1 cellular context compared by ENCODE assay signal in the genomic region with DNA sequence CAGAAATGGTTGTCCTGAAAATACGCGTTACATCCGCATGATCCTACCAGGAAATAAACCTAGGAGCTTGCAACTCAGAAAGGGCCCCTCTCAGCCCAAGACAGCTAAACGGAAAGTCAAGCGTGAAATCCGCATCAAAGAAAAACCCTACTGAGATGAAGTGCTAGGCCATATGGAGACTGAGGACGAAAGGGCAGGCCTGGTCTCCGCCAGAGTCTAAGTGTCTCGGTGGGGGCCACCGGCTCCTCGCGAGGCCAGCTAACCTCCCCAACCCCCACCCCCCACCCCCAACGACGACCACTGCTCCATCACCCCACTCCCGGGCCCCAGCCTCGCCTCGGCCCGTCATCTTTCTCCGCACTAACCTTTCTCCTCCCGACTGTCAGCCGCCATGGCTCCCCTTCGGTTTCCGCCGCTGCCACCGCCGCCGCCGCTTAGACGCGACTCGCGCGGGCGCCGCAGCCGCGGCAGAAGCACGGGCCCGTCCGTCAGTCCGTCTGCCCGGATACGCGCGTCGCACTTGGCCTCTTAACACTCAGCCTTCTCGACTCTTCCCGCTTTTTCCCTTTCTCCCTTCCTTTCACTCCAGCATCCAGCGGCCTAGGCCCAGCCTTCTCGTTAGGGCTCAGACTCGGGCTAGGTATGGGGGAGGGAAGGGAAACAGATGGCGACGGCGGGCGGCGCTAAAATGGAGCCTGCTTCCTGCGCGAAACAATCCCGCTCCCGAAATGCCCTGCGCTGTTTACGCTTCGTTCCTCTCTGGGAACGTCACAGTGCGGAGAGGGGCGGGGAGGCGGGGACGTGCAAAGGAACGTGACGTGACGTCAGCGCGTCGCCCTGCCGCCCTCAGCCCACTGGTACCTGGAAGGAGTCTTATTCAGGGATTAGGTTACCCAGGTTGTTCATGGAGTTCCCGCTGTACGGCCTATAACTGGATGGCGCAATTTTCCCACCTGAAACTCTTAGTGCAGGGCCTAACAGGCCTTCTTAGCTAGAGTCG.
TF ChIP-seq lines count a peak whose summit lies in the region.

A gene (minus strand): TSS at position 730 of the 1,000 bp plus-strand sequence. CDS start 337 bp downstream, at position 393.

TF ChIP-seq in K562, 482 proteins besides CTCF, POLR2A, EP300 and RAD21 (continued from another document and continues in another):
- TF ChIP-seq POLR2AphosphoS5 (IDR thresholded peaks at IDR 0.05; ENCODE audit: control insufficient read depth, insufficient read depth, low read depth, low read length) (peak; percentile 94), KDM5B (IDR thresholded peaks at IDR 0.05; ENCODE audit: insufficient replicate concordance, low read depth, low read length) (peak; percentile 80), TOE1 (IDR thresholded peaks at IDR 0.05; ENCODE audit: borderline replicate concordance) (peak; percentile 45; the same call in 1 of the 2 replicates), TOE1 (CRISPR knock-in tag; IDR thresholded peaks at IDR 0.05; ENCODE audit: borderline replicate concordance, low read depth) (no peak), KLF6 (CRISPR knock-in tag; IDR thresholded peaks at IDR 0.05; ENCODE audit: borderline replicate concordance) (0 out of 2 replicates have a peak, but pooled peaks have one; percentile 40), SMAD1 (IDR thresholded peaks at IDR 0.05; ENCODE audit: low read depth, low read length, partially characterized antibody) (peak; percentile 73), NR4A1 (CRISPR knock-in tag; IDR thresholded peaks at IDR 0.05) (0 out of 2 replicates have a peak, but pooled peaks have one; percentile 15), NR4A1 (tag; IDR thresholded peaks at IDR 0.05) (no peak), FOXK2 (conservative IDR thresholded peaks at IDR 0.05 in 1 of 2, IDR thresholded peaks at IDR 0.05 in 1 of 2; ENCODE audit: low read depth in 2 of 2) (peak; percentile 98 to 99), ZNF197 (CRISPR knock-in tag; IDR thresholded peaks at IDR 0.05; ENCODE audit: low read depth) (no peak), LCOR (CRISPR knock-in tag; IDR thresholded peaks at IDR 0.05) (peak; percentile 87), KLF13 (tag; IDR thresholded peaks at IDR 0.05; ENCODE audit: borderline replicate concordance, low read depth) (peak; percentile 96), C11orf30 (IDR thresholded peaks at IDR 0.05; ENCODE audit: low read depth) (peak; percentile 37; the same call in 1 of the 2 replicates), MTA3 (IDR thresholded peaks at IDR 0.05; ENCODE audit: borderline replicate concordance) (peak; percentile 59; the same call in 1 of the 2 replicates), BRD4 (IDR thresholded peaks at IDR 0.05) (peak; percentile 82; the same call in 1 of the 2 replicates), ZBTB17 (CRISPR knock-in tag; IDR thresholded peaks at IDR 0.05) (peak; percentile 46; the same call in 1 of the 2 replicates), RBBP5 (IDR thresholded peaks at IDR 0.05; ENCODE audit: borderline replicate concordance, insufficient read depth, low read length, poor library complexity, severe bottlenecking) (peak; percentile 95), ELF4 (CRISPR knock-in tag; IDR thresholded peaks at IDR 0.05) (0 out of 2 replicates have a peak, but pooled peaks have one; percentile 17), NCOR1 (IDR thresholded peaks at IDR 0.05) (peak; percentile 61), GTF2A2 (tag; IDR thresholded peaks at IDR 0.05) (0 out of 2 replicates have a peak, but pooled peaks have one; percentile 31), CC2D1A (IDR thresholded peaks at IDR 0.05) (no peak), ZC3H8 (IDR thresholded peaks at IDR 0.05) (no peak)
- TF ChIP-seq, protein P1, sequence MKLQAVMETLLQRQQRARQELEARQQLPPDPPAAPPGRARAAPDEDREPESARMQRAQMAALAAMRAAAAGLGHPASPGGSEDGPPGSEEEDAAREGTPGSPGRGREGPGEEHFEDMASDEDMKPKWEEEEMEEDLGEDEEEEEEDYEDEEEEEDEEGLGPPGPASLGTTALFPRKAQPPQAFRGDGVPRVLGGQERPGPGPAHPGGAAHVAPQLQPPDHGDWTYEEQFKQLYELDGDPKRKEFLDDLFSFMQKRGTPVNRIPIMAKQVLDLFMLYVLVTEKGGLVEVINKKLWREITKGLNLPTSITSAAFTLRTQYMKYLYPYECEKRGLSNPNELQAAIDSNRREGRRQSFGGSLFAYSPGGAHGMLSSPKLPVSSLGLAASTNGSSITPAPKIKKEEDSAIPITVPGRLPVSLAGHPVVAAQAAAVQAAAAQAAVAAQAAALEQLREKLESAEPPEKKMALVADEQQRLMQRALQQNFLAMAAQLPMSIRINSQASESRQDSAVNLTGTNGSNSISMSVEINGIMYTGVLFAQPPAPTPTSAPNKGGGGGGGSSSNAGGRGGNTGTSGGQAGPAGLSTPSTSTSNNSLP (IDR thresholded peaks at IDR 0.05; ENCODE audit: borderline replicate concordance, low read depth, low read length): no peak
- TF ChIP-seq, protein P2, sequence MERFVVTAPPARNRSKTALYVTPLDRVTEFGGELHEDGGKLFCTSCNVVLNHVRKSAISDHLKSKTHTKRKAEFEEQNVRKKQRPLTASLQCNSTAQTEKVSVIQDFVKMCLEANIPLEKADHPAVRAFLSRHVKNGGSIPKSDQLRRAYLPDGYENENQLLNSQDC (CRISPR knock-in tag; IDR thresholded peaks at IDR 0.05): peak; percentile 52; the same call in 1 of the 2 replicates
- TF ChIP-seq, protein P3, sequence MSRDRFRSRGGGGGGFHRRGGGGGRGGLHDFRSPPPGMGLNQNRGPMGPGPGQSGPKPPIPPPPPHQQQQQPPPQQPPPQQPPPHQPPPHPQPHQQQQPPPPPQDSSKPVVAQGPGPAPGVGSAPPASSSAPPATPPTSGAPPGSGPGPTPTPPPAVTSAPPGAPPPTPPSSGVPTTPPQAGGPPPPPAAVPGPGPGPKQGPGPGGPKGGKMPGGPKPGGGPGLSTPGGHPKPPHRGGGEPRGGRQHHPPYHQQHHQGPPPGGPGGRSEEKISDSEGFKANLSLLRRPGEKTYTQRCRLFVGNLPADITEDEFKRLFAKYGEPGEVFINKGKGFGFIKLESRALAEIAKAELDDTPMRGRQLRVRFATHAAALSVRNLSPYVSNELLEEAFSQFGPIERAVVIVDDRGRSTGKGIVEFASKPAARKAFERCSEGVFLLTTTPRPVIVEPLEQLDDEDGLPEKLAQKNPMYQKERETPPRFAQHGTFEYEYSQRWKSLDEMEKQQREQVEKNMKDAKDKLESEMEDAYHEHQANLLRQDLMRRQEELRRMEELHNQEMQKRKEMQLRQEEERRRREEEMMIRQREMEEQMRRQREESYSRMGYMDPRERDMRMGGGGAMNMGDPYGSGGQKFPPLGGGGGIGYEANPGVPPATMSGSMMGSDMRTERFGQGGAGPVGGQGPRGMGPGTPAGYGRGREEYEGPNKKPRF (IDR thresholded peaks at IDR 0.05; ENCODE audit: low read depth, low read length): 0 out of 2 replicates have a peak, but pooled peaks have one; percentile 64
- TF ChIP-seq, protein P4, sequence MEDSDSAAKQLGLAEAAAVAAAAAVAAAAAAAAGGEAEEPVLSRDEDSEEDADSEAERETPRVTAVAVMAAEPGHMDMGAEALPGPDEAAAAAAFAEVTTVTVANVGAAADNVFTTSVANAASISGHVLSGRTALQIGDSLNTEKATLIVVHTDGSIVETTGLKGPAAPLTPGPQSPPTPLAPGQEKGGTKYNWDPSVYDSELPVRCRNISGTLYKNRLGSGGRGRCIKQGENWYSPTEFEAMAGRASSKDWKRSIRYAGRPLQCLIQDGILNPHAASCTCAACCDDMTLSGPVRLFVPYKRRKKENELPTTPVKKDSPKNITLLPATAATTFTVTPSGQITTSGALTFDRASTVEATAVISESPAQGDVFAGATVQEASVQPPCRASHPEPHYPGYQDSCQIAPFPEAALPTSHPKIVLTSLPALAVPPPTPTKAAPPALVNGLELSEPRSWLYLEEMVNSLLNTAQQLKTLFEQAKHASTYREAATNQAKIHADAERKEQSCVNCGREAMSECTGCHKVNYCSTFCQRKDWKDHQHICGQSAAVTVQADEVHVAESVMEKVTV (CRISPR knock-in tag; IDR thresholded peaks at IDR 0.05): no peak
- TF ChIP-seq, protein P5, sequence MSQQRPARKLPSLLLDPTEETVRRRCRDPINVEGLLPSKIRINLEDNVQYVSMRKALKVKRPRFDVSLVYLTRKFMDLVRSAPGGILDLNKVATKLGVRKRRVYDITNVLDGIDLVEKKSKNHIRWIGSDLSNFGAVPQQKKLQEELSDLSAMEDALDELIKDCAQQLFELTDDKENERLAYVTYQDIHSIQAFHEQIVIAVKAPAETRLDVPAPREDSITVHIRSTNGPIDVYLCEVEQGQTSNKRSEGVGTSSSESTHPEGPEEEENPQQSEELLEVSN (IDR thresholded peaks at IDR 0.05; ENCODE audit: borderline replicate concordance in 1 of 2, extremely low read depth in 1 of 2, insufficient read depth in 1 of 2, insufficient read length in 1 of 2, low read depth in 1 of 2, low read length in 1 of 2, poor library complexity in 1 of 2, severe bottlenecking in 1 of 2): peak in 1 of 2 experiments; percentile 20
- TF ChIP-seq, protein P6, sequence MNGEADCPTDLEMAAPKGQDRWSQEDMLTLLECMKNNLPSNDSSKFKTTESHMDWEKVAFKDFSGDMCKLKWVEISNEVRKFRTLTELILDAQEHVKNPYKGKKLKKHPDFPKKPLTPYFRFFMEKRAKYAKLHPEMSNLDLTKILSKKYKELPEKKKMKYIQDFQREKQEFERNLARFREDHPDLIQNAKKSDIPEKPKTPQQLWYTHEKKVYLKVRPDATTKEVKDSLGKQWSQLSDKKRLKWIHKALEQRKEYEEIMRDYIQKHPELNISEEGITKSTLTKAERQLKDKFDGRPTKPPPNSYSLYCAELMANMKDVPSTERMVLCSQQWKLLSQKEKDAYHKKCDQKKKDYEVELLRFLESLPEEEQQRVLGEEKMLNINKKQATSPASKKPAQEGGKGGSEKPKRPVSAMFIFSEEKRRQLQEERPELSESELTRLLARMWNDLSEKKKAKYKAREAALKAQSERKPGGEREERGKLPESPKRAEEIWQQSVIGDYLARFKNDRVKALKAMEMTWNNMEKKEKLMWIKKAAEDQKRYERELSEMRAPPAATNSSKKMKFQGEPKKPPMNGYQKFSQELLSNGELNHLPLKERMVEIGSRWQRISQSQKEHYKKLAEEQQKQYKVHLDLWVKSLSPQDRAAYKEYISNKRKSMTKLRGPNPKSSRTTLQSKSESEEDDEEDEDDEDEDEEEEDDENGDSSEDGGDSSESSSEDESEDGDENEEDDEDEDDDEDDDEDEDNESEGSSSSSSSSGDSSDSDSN (IDR thresholded peaks at IDR 0.05; ENCODE audit: borderline replicate concordance in 1 of 2, low read depth in 2 of 2, low read length in 2 of 2): 0 out of 4 replicates have a peak, but pooled peaks of 1 of the 2 experiments have one; percentile 43
- TF ChIP-seq, protein P7, sequence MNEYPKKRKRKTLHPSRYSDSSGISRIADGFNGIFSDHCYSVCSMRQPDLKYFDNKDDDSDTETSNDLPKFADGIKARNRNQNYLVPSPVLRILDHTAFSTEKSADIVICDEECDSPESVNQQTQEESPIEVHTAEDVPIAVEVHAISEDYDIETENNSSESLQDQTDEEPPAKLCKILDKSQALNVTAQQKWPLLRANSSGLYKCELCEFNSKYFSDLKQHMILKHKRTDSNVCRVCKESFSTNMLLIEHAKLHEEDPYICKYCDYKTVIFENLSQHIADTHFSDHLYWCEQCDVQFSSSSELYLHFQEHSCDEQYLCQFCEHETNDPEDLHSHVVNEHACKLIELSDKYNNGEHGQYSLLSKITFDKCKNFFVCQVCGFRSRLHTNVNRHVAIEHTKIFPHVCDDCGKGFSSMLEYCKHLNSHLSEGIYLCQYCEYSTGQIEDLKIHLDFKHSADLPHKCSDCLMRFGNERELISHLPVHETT (CRISPR knock-in tag; conservative IDR thresholded peaks at IDR 0.05 in 1 of 2, IDR thresholded peaks at IDR 0.05 in 1 of 2): peak in 1 of 2 experiments; percentile 53; a peak in 1 of 4 replicates
- TF ChIP-seq, protein P8, sequence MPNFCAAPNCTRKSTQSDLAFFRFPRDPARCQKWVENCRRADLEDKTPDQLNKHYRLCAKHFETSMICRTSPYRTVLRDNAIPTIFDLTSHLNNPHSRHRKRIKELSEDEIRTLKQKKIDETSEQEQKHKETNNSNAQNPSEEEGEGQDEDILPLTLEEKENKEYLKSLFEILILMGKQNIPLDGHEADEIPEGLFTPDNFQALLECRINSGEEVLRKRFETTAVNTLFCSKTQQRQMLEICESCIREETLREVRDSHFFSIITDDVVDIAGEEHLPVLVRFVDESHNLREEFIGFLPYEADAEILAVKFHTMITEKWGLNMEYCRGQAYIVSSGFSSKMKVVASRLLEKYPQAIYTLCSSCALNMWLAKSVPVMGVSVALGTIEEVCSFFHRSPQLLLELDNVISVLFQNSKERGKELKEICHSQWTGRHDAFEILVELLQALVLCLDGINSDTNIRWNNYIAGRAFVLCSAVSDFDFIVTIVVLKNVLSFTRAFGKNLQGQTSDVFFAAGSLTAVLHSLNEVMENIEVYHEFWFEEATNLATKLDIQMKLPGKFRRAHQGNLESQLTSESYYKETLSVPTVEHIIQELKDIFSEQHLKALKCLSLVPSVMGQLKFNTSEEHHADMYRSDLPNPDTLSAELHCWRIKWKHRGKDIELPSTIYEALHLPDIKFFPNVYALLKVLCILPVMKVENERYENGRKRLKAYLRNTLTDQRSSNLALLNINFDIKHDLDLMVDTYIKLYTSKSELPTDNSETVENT (CRISPR knock-in tag; IDR thresholded peaks at IDR 0.05): peak; percentile 66
- TF ChIP-seq, protein P9, sequence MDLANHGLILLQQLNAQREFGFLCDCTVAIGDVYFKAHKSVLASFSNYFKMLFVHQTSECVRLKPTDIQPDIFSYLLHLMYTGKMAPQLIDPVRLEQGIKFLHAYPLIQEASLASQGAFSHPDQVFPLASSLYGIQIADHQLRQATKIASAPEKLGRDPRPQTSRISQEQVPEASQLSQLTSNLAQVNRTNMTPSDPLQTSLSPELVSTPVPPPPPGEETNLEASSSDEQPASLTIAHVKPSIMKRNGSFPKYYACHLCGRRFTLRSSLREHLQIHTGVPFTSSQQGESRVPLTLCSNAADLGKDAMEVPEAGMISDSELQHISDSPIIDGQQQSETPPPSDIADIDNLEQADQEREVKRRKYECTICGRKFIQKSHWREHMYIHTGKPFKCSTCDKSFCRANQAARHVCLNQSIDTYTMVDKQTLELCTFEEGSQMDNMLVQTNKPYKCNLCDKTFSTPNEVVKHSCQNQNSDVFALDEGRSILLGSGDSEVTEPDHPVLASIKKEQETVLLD (IDR thresholded peaks at IDR 0.05): peak; percentile 99
- TF ChIP-seq, protein P10, sequence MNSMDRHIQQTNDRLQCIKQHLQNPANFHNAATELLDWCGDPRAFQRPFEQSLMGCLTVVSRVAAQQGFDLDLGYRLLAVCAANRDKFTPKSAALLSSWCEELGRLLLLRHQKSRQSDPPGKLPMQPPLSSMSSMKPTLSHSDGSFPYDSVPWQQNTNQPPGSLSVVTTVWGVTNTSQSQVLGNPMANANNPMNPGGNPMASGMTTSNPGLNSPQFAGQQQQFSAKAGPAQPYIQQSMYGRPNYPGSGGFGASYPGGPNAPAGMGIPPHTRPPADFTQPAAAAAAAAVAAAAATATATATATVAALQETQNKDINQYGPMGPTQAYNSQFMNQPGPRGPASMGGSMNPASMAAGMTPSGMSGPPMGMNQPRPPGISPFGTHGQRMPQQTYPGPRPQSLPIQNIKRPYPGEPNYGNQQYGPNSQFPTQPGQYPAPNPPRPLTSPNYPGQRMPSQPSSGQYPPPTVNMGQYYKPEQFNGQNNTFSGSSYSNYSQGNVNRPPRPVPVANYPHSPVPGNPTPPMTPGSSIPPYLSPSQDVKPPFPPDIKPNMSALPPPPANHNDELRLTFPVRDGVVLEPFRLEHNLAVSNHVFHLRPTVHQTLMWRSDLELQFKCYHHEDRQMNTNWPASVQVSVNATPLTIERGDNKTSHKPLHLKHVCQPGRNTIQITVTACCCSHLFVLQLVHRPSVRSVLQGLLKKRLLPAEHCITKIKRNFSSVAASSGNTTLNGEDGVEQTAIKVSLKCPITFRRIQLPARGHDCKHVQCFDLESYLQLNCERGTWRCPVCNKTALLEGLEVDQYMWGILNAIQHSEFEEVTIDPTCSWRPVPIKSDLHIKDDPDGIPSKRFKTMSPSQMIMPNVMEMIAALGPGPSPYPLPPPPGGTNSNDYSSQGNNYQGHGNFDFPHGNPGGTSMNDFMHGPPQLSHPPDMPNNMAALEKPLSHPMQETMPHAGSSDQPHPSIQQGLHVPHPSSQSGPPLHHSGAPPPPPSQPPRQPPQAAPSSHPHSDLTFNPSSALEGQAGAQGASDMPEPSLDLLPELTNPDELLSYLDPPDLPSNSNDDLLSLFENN (IDR thresholded peaks at IDR 0.05; ENCODE audit: low read depth in 2 of 2, low read length in 2 of 2): peak in 1 of 2 experiments; percentile 56; a peak in 2 of 4 replicates
